8 cellular contexts compared by ENCODE assay signal in the genomic region with DNA sequence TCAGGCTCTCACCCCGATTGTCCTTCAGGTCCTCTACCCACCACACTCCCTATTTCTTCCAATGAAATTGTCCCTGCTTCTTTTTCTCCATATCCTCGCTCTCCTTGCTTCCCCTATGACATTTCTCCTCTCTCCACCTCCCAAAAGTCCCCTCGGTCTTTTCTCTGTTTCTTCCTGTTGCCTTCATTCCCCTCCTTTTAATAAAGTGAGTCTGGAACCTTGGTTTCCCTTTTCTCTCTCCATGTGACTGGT. TPM values are rescaled to one million over a fixed set of nuclear protein-coding genes. Genes with fewer than 3 reads are reported as not detected.
DNase-seq lines count a peak whose midpoint lies in the region; ATAC-seq, FAIRE-seq and TF ChIP-seq lines count a peak whose summit lies in the region.

No MANE protein-coding gene starts in this region.

- no peak for ATAC-seq in thoracic aorta (ENCODE audit: insufficient number of reproducible peaks, low FRiP score, low read depth)
- ATAC-seq in GM21367 (IDR thresholded peaks at IDR 0.05; ENCODE audit: unreplicated experiment): no peak

- WGBS in adrenal gland, 4 donors: 1 to 6% (median 3%) methylated on average over 3 of the region's 3 CpGs

- H3K4me1 ChIP-seq in ACC112 (ENCODE audit: control insufficient read depth, insufficient read depth, low read length, unreplicated experiment): peaks cover 20% of the 10 kb centered on the region
- H3K4me1 ChIP-seq in adrenal gland (replicated peaks in 1 of 2): peaks cover 14 to 20% of the 10 kb centered on the region in 2 donors
- peaks cover 5 to 14% of the 10 kb centered on the region in 2 donors for H3K4me1 ChIP-seq in kidney (ENCODE audit: control insufficient read depth in 1 of 2, insufficient read depth in 1 of 2, low read depth in 1 of 2, low read length in 2 of 2)
- H3K4me1 ChIP-seq in thoracic aorta (ENCODE audit: control insufficient read depth in 1 of 2, low read depth in 2 of 2): peaks cover 3 to 31% of the 10 kb centered on the region in 2 donors

- H3K9me3 ChIP-seq in adrenal gland (replicated peaks in 1 of 3) (no peaks in the 10 kb centered on the region), kidney (ENCODE audit: control insufficient read depth in 1 of 2, low read length in 2 of 2) (no peaks in the 10 kb centered on the region), thoracic aorta (no peaks in the 10 kb centered on the region)

- FAIRE-seq in kidney (lab: Jason Lieb, UNC): no peak

- peak overlapping the region; percentile 94 to 99 for H3K9ac ChIP-seq in kidney (ENCODE audit: low read length in 2 of 2)

- H3K4me3 ChIP-seq in ACC112 (ENCODE audit: low read depth, low read length): peak overlapping the region; percentile 98
- H3K4me3 ChIP-seq in H7 (ENCODE audit: insufficient read depth, low read depth, low read length): peak overlapping the region; percentile 76
- peak overlapping the region in 3 of 4 donors; percentile 2 to 83 (median 74) for H3K4me3 ChIP-seq in adrenal gland
- peak overlapping the region; percentile 93 to 94 for H3K4me3 ChIP-seq in kidney (ENCODE audit: low read length in 2 of 2)
- H3K4me3 ChIP-seq in thoracic aorta: peak overlapping the region; percentile 89

- in situ Hi-C loops in KBM-7 (cut with MboI; ENCODE audit: low pct_unique_long_range_greater_than_20kb, low sequenced_read_pairs): no loop called here

- TF ChIP-seq CTCF in adrenal gland (IDR thresholded peaks at IDR 0.05) (peak in 1 of 6 experiments; percentile 17), kidney (IDR thresholded peaks at IDR 0.05; ENCODE audit: borderline replicate concordance, extremely low read depth, insufficient read depth) (no peak), thoracic aorta (IDR thresholded peaks at IDR 0.05) (no peak)

- no peaks in the 10 kb centered on the region; the same call in 1 of the 2 replicates for H3K36me3 ChIP-seq in ACC112 (ENCODE audit: insufficient read depth, low read length)
- peaks cover 16% of the 10 kb centered on the region for H3K36me3 ChIP-seq in H7 (replicated peaks; ENCODE audit: control insufficient read depth, insufficient read depth, low read length)
- peaks cover 0 to 19% of the 10 kb centered on the region in 2 donors for H3K36me3 ChIP-seq in adrenal gland (replicated peaks in 1 of 2)
- peaks cover 9% of the 10 kb centered on the region in 2 donors for H3K36me3 ChIP-seq in kidney (ENCODE audit: control insufficient read depth in 1 of 2, insufficient read depth in 2 of 2, low read length in 2 of 2)
- peaks cover 20% of the 10 kb centered on the region for H3K36me3 ChIP-seq in thoracic aorta

- DNase-seq in H7 (no peak), adrenal gland (no peak), kidney (no peak), thoracic aorta (ENCODE audit: low spot score) (no peak), H4 (ENCODE audit: low spot score) (no peak), KBM-7 (no peak)

- intact Hi-C loops in adrenal gland (cut with DNase I): no loop called here
- intact Hi-C loops in kidney (cut with DNase I): no loop called here

- H3K27me3 ChIP-seq in ACC112 (ENCODE audit: insufficient read depth, low read length) (no peaks in the 10 kb centered on the region; the same call in 1 of the 2 replicates), H7 (ENCODE audit: control insufficient read depth, insufficient read depth, low read length) (no peaks in the 10 kb centered on the region), adrenal gland (no peaks in the 10 kb centered on the region), thoracic aorta (replicated peaks; ENCODE audit: insufficient read depth) (no peaks in the 10 kb centered on the region)

- H3K27ac ChIP-seq in ACC112 (ENCODE audit: low read depth, low read length) (peak overlapping the region; percentile 84), adrenal gland (peak overlapping the region; percentile 64 to 99 (median 96)), kidney (ENCODE audit: low read depth in 2 of 2, low read length in 2 of 2) (peak overlapping the region; percentile 99), thoracic aorta (peak overlapping the region; percentile 94 to 98)

- H3K79me2 ChIP-seq in ACC112 (ENCODE audit: control insufficient read depth, insufficient read depth, low read length, unreplicated experiment): peaks cover 36% of the 10 kb centered on the region

- TF ChIP-seq POLR2A in adrenal gland (IDR thresholded peaks at IDR 0.05): no peak

- peak overlapping the region; percentile 84 for H2AFZ ChIP-seq in ACC112 (ENCODE audit: low read length, unreplicated experiment)

RNA-seq across cellular contexts. Expression of gene ZNF574, which starts 0.7 kb away (rescaled TPM):
- total RNA-seq in H7 (2014; rRNA removed; shearing (Covaris generic)): 44.0 and 45.4 TPM in 2 replicates
- 10 to 100 TPM in 7 of 8 donors, 1 to 10 TPM in 1; 9.6 to 16.9 (median 13.4) TPM for total RNA-seq in adrenal gland
- 1 to 10 TPM; 2.7 to 7.9 (median 5.4) TPM for polyA plus RNA-seq in adrenal gland
- 12.7 TPM for total RNA-seq in kidney
- polyA plus RNA-seq in kidney (ENCODE audit: insufficient read depth, low read depth, low replicate concordance): 7.2 TPM
- 10 to 100 TPM; 20.4 to 24.2 TPM for total RNA-seq in thoracic aorta
- 11.8 and 15.8 TPM in 2 replicates for total RNA-seq in H4 (2014; rRNA removed; shearing (Covaris generic))

RNA-seq across cellular contexts. Expression of gene GRIK5, which starts 5.3 kb away (rescaled TPM):
- 15.7 and 16.4 TPM in 2 replicates for total RNA-seq in H7 (2014; rRNA removed; shearing (Covaris generic))
- total RNA-seq in adrenal gland (1 to 10 TPM in 4 of 8 donors, under 1 TPM in 3, not detected in 1; 0.24 to 6.2 (median 1.0) TPM), kidney (16.2 TPM), thoracic aorta (10 to 100 TPM; 22.3 to 24.8 TPM)
- polyA plus RNA-seq in adrenal gland (10 to 100 TPM in 1 of 3 donors, 1 to 10 TPM in 2; 2.3 to 11.9 (median 2.4) TPM), kidney (ENCODE audit: insufficient read depth, low read depth, low replicate concordance) (8.9 TPM)
- 0.12 TPM in 1 of 2 replicates, not detected in the other for total RNA-seq in H4 (2014; rRNA removed; shearing (Covaris generic))

RNA-seq across cellular contexts. Expression of gene POU2F2, which starts 57.0 kb away (rescaled TPM):
- total RNA-seq in H7 (2014; rRNA removed; shearing (Covaris generic)): 0.90 and 2.4 TPM in 2 replicates
- total RNA-seq in adrenal gland: 1 to 10 TPM; 1.4 to 4.9 (median 2.9) TPM
- polyA plus RNA-seq in adrenal gland: 10 to 100 TPM in 1 of 3 donors, 1 to 10 TPM in 2; 4.2 to 17.2 (median 6.8) TPM
- 9.8 TPM for total RNA-seq in kidney
- polyA plus RNA-seq in kidney (ENCODE audit: insufficient read depth, low read depth, low replicate concordance): 1.3 TPM
- 1 to 10 TPM in 1 of 2 donors, under 1 TPM in 1; 0.85 to 5.8 TPM for total RNA-seq in thoracic aorta
- 0.02 TPM in 1 of 2 replicates, not detected in the other for total RNA-seq in H4 (2014; rRNA removed; shearing (Covaris generic))
